26 cellular contexts compared by ENCODE assay signal in the genomic region with DNA sequence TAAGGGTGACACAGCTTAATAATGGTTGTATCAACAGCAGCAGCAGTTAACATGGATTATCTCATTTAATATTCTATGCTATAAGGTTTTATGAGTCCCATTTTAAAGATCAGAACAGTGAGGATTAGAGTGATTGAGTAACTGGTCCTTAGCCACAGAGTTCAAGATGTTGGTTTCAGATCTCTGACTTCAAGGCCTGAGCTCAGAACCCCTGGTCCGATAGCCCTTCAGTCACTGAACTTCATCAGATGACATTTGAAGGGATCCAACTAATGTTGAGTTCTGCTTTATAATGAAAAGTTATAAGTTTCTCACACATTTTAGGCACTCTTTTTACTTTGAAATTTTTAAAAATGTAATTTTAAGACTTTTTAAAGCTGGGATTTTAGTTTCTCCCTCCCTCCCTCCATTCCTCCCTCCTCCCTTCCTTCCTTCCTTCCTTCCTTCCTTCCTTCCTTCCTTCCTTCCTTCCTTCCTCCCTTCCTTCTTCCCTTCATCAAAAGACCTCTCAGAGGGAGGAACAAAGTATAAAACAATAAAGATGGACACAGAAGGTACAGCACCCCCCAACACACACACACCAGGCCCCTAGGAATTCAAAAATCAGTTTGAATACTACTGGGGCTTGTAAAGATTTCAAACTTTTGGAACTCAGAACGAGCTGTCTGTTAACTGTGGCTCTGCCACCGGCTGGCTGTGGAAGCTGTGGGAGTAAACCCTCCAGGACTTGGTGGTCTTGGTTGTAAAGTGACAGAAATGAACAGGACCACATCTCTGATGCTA.
"Had no signal": no experiment of that assay in that cellular context is flagged by ENCODE, and none has a peak within 500 bp of the region (broad histone marks: within the 10 kb centered on the region; RNA-seq: fewer than 3 reads in every experiment).

No MANE protein-coding gene starts in this region.

- H3K27ac ChIP-seq: neutrophil, pancreas, prostate gland, right lobe of liver, sigmoid colon, stomach, thoracic aorta, thyroid gland, tibial nerve, upper lobe of left lung, vagina had no signal

- ATAC-seq: naive thymus-derived CD8-positive, alpha-beta T cell; natural killer cell treated with Interleukin-12 subunit alpha and Interleukin-12 subunit beta and Interleukin-15 and Interleukin-18, amount 100 ng/mL, for 72 hours; pancreas; right cardiac atrium; right lobe of liver; stimulated activated effector memory CD8-positive, alpha-beta T cell treated with anti-CD3 and anti-CD28 coated beads, Interleukin-12 subunit alpha, Interleukin-12 subunit beta, amount 100 ng/mL, for 72 hours; stimulated activated naive B cell treated with anti-CD40 and anti-IgM and Interleukin-4, amounts not matched to agents 10 μg/mL and 1 μg/mL and 100 μg/mL, for 72 hours had no signal

- H3K4me1 ChIP-seq: pancreas, prostate gland, right lobe of liver, sigmoid colon, stomach, thyroid gland, tibial nerve, upper lobe of left lung, vagina had no signal

- H3K27me3 ChIP-seq: neutrophil, pancreas, right lobe of liver, sigmoid colon, stomach, thyroid gland, tibial nerve, upper lobe of left lung, vagina had no signal

- DNase-seq: naive thymus-derived CD8-positive, alpha-beta T cell; nephron progenitor cell; nucleus accumbens; pancreas; retina; right cardiac atrium; right lobe of liver; sigmoid colon; small intestine; stimulated activated CD4-positive, alpha-beta T cell treated with anti-CD3 and anti-CD28 coated beads, Interleukin-15, amount 100 ng/mL, for 24 hours; stimulated activated CD4-positive, alpha-beta T cell treated with anti-CD3 and anti-CD28 coated beads, Interleukin-2, amount 100 ng/mL, for 24 hours; stimulated activated CD4-positive, alpha-beta T cell treated with anti-CD3 and anti-CD28 coated beads, Interleukin-2, amount 100 ng/mL, for 48 hours; stimulated activated CD4-positive, alpha-beta T cell treated with anti-CD3 and anti-CD28 coated beads, Interleukin-4, amount 100 ng/mL, for 24 hours; stimulated activated naive B cell treated with anti-CD40 and anti-IgM and Interleukin-4, amounts not matched to agents 10 μg/mL and 1 μg/mL and 100 μg/mL, for 72 hours; stimulated activated naive CD4-positive, alpha-beta T cell treated with Interleukin-2 at 50 U/mL for 16 hours; stomach; thyroid gland; trophoblast cell; upper lobe of left lung had no signal

- H3K4me3 ChIP-seq: pancreas, prostate gland, right lobe of liver, sigmoid colon, stomach, thoracic aorta, thyroid gland, tibial nerve, upper lobe of left lung, vagina had no signal

- H3K36me3 ChIP-seq: neutrophil, pancreas, prostate gland, right lobe of liver, sigmoid colon, stomach, thoracic aorta, thyroid gland, tibial nerve, upper lobe of left lung, vagina had no signal

- H3K9me3 ChIP-seq: neutrophil, pancreas, prostate gland, right lobe of liver, sigmoid colon, thoracic aorta, thyroid gland, tibial nerve, upper lobe of left lung, vagina had no signal
